In the genomic region with DNA sequence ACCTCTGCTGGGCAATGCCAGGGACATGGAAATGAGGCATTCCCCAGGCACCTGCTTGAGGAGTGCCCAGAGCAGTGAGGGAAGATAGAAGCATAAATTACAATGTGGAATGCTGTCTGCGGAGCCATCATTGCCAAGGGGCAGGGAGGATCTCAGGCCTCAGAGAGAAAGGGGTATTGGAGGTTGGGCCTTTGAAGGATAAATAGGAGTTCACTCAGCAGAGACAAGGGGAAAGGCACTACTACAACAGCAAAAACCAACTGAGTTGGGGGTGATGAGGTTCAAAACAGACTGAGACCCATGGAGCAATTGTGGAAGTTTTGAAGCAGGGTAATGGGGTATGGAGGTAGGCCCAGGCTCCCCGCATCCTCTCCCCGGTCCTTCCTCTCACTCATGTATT, we compare ENCODE assay signal across 19 cellular contexts.
"Had no signal": no experiment of that assay in that cellular context is flagged by ENCODE, and none has a peak within 500 bp of the region (broad histone marks: within the 10 kb centered on the region; RNA-seq: fewer than 3 reads in every experiment).

No MANE protein-coding gene starts in this region.

- H3K9me3 ChIP-seq: left ventricle myocardium inferior, spleen, upper lobe of right lung had no signal

- ATAC-seq: esophagus mucosa; stimulated activated naive CD8-positive, alpha-beta T cell treated with anti-CD3 and anti-CD28 coated beads, Interleukin-15, Interleukin-2, amounts not matched to agents 100 U/mL and 50 U/mL, for 24 hours; upper lobe of right lung; WTC11 had no signal

- H3K9me3 Mint-ChIP-seq: WTC11 had no signal

- H3K4me3 ChIP-seq: cardiac muscle cell, left ventricle myocardium inferior, spleen, upper lobe of right lung had no signal

- H3K27ac ChIP-seq: cardiac muscle cell, spleen, upper lobe of right lung had no signal

- H3K27me3 ChIP-seq: cardiac muscle cell, spleen, upper lobe of right lung had no signal

- DNase-seq: activated naive CD4-positive, alpha-beta T cell treated with Interleukin-2 at 50 U/mL for 16 hours; activated T-cell treated with anti-CD3 and anti-CD28 coated beads, Interleukin-2, amount 50 U/mL, for 1 hour; amygdala; dermis blood vessel endothelial cell; effector CD8-positive, alpha-beta T cell; foreskin melanocyte; hypothalamus; left ventricle myocardium inferior; spleen; stimulated activated CD4-positive, alpha-beta T cell treated with anti-CD3 and anti-CD28 coated beads, Interleukin-4, amount 100 ng/mL, for 1 hour; stimulated activated naive CD8-positive, alpha-beta T cell treated with anti-CD3 and anti-CD28 coated beads, Interleukin-15, Interleukin-2, amounts not matched to agents 100 U/mL and 50 U/mL, for 24 hours; T-helper 1 cell; T-helper 9 cell; upper lobe of right lung had no signal

- FAIRE-seq: endothelial cell of umbilical vein had no signal

- H3K4me3 Mint-ChIP-seq: WTC11 had no signal

- H3K36me3 Mint-ChIP-seq: WTC11 had no signal

- H3K27ac Mint-ChIP-seq: progenitor cell of endocrine pancreas, WTC11 had no signal

- H3K4me1 ChIP-seq: upper lobe of right lung had no signal
